ENCODE assay signal across 15 cellular contexts in genomic region chr3:14120111-14120920, GRCh38. TPM values are rescaled to one million over a fixed set of nuclear protein-coding genes. Genes with fewer than 3 reads are reported as not detected.
DNase-seq lines count a peak whose midpoint lies in the region; ATAC-seq and TF ChIP-seq lines count a peak whose summit lies in the region.
"Had no signal": no experiment of that assay in that cellular context is flagged by ENCODE, and none has a peak within 500 bp of the region (broad histone marks: within the 10 kb centered on the region; RNA-seq: fewer than 3 reads in every experiment).

No MANE protein-coding gene starts in this region.

- H3K36me3 Mint-ChIP-seq in activated T-cell treated with anti-CD3 and anti-CD28 coated beads, Interleukin-2, amount 50 U/mL, for 24 hours (ENCODE audit: low read depth): peaks cover 93% of the 10 kb centered on the region
- H3K36me3 Mint-ChIP-seq in activated T-cell treated with anti-CD3 and anti-CD28 coated beads, Interleukin-2, amount 50 U/mL, for 4 hours (ENCODE audit: insufficient read depth): peaks cover 25% of the 10 kb centered on the region
- H3K36me3 Mint-ChIP-seq in endodermal cell (ENCODE audit: low read depth) (peaks cover 40% of the 10 kb centered on the region), GM23338 (ENCODE audit: low read depth) (peaks cover 32% of the 10 kb centered on the region)
- peaks cover 34% of the 10 kb centered on the region for H3K36me3 Mint-ChIP-seq in stimulated activated effector memory CD8-positive, alpha-beta T cell treated with anti-CD3 and anti-CD28 coated beads, Interleukin-12 subunit alpha, Interleukin-12 subunit beta, amount 100 ng/mL, for 72 hours

- H3K4me1 Mint-ChIP-seq in activated T-cell treated with anti-CD3 and anti-CD28 coated beads, Interleukin-2, amount 50 U/mL, for 24 hours (ENCODE audit: low read depth): peaks cover 35% of the 10 kb centered on the region
- peaks cover 27% of the 10 kb centered on the region for H3K4me1 Mint-ChIP-seq in activated T-cell treated with anti-CD3 and anti-CD28 coated beads, Interleukin-2, amount 50 U/mL, for 4 hours (ENCODE audit: low read depth)
- peaks cover 10% of the 10 kb centered on the region for H3K4me1 Mint-ChIP-seq in endodermal cell
- H3K4me1 Mint-ChIP-seq in stimulated activated effector memory CD8-positive, alpha-beta T cell treated with anti-CD3 and anti-CD28 coated beads, Interleukin-12 subunit alpha, Interleukin-12 subunit beta, amount 100 ng/mL, for 72 hours: peaks cover 36% of the 10 kb centered on the region
- H3K4me1 Mint-ChIP-seq in GM23338: peaks cover 36% of the 10 kb centered on the region

- H3K9me2 ChIP-seq in Loucy (replicated peaks; ENCODE audit: low read depth, low read length) (no peaks in the 10 kb centered on the region), GM23338 (ENCODE audit: insufficient read depth) (no peaks in the 10 kb centered on the region)

- no peaks in the 10 kb centered on the region for H3K9me3 Mint-ChIP-seq in activated T-cell treated with anti-CD3 and anti-CD28 coated beads, Interleukin-2, amount 50 U/mL, for 24 hours
- no peaks in the 10 kb centered on the region for H3K9me3 Mint-ChIP-seq in activated T-cell treated with anti-CD3 and anti-CD28 coated beads, Interleukin-2, amount 50 U/mL, for 4 hours
- peaks cover 16% of the 10 kb centered on the region for H3K9me3 Mint-ChIP-seq in endodermal cell
- no peaks in the 10 kb centered on the region for H3K9me3 Mint-ChIP-seq in stimulated activated effector memory CD8-positive, alpha-beta T cell treated with anti-CD3 and anti-CD28 coated beads, Interleukin-12 subunit alpha, Interleukin-12 subunit beta, amount 100 ng/mL, for 72 hours
- H3K9me3 Mint-ChIP-seq in GM23338: peaks cover 9% of the 10 kb centered on the region
- H3K9me3 Mint-ChIP-seq: CD8-positive, alpha-beta T cell had no signal

- H3K4me1 ChIP-seq in Loucy (ENCODE audit: insufficient read depth, low read length, poor library complexity, severe bottlenecking) (peaks cover 59% of the 10 kb centered on the region), endodermal cell (ENCODE audit: control insufficient read depth, insufficient read depth, low read length) (no peaks in the 10 kb centered on the region), GM23338 (ENCODE audit: insufficient read depth) (peaks cover 16% of the 10 kb centered on the region; the same call in 1 of the 2 replicates)

- H4K20me1 ChIP-seq in Loucy (ENCODE audit: insufficient read depth, low read length, poor library complexity, severe bottlenecking) (peaks cover under 1% of the 10 kb centered on the region), GM23338 (replicated peaks; ENCODE audit: insufficient read depth) (peaks cover 4% of the 10 kb centered on the region)

- TF ChIP-seq CTCF in Loucy (conservative IDR thresholded peaks at IDR 0.05; ENCODE audit: low read length) (no peak), endodermal cell (conservative IDR thresholded peaks at IDR 0.05) (no peak), GM23338 (conservative IDR thresholded peaks at IDR 0.05; ENCODE audit: low read depth in 2 of 2) (no peak)

- H3K27ac ChIP-seq in endodermal cell (ENCODE audit: low read depth, low read length) (no peak overlapping the region), GM23338 (ENCODE audit: low read depth) (no peak overlapping the region)

- no peak overlapping the region for H2AFZ ChIP-seq in Loucy (ENCODE audit: low read length)
- no peak overlapping the region for H2AFZ ChIP-seq in GM23338

- no peaks in the 10 kb centered on the region for H3K27me3 Mint-ChIP-seq in activated T-cell treated with anti-CD3 and anti-CD28 coated beads, Interleukin-2, amount 50 U/mL, for 24 hours
- no peaks in the 10 kb centered on the region for H3K27me3 Mint-ChIP-seq in activated T-cell treated with anti-CD3 and anti-CD28 coated beads, Interleukin-2, amount 50 U/mL, for 4 hours (ENCODE audit: low read depth)
- H3K27me3 Mint-ChIP-seq in endodermal cell (ENCODE audit: insufficient read depth) (no peaks in the 10 kb centered on the region), GM23338 (ENCODE audit: insufficient read depth, low read depth, poor library complexity) (peaks cover 14% of the 10 kb centered on the region)
- H3K27me3 Mint-ChIP-seq: B cell had no signal

- H3K4me2 ChIP-seq in Loucy (ENCODE audit: low read depth, low read length, poor library complexity, severe bottlenecking) (peak overlapping the region; percentile 64), GM23338 (no peak overlapping the region)

- H3K36me3 ChIP-seq in Loucy (ENCODE audit: insufficient read depth, low read length) (peaks cover 10% of the 10 kb centered on the region; the same call in 1 of the 2 replicates), endodermal cell (ENCODE audit: control insufficient read depth, insufficient read depth, low read length) (peaks cover 58% of the 10 kb centered on the region), GM23338 (ENCODE audit: insufficient read depth) (peaks cover 8% of the 10 kb centered on the region; the same call in 1 of the 2 replicates)

- H3F3A ChIP-seq in Loucy (ENCODE audit: low read depth) (0 out of 2 replicates have a peak, but pooled peaks cover 4% of the 10 kb centered on the region), GM23338 (replicated peaks; ENCODE audit: low read depth) (no peaks in the 10 kb centered on the region)

- H3K27ac Mint-ChIP-seq in activated T-cell treated with anti-CD3 and anti-CD28 coated beads, Interleukin-2, amount 50 U/mL, for 24 hours: peak overlapping the region; percentile 1
- H3K27ac Mint-ChIP-seq in endodermal cell (no peak overlapping the region), GM23338 (no peak overlapping the region)
- peak overlapping the region; percentile 85 for H3K27ac Mint-ChIP-seq in stimulated activated effector memory CD8-positive, alpha-beta T cell treated with anti-CD3 and anti-CD28 coated beads, Interleukin-12 subunit alpha, Interleukin-12 subunit beta, amount 100 ng/mL, for 72 hours
- H3K27ac Mint-ChIP-seq: B cell; CD8-positive, alpha-beta T cell had no signal

- DNase-seq in activated T-cell treated with anti-CD3 and anti-CD28 coated beads, Interleukin-2, amount 50 U/mL, for 24 hours: no peak
- no peak for DNase-seq in activated T-cell treated with anti-CD3 and anti-CD28 coated beads, Interleukin-2, amount 50 U/mL, for 4 hours
- DNase-seq in endodermal cell: no peak
- DNase-seq in stimulated activated effector memory CD8-positive, alpha-beta T cell treated with anti-CD3 and anti-CD28 coated beads, Interleukin-12 subunit alpha, Interleukin-12 subunit beta, amount 100 ng/mL, for 72 hours (ENCODE audit: low spot score in 2 of 2): peak in 1 of 2 donors; percentile 35
- no peak for DNase-seq in GM23338 (ENCODE audit: low spot score)
- no peak for DNase-seq in NCI-H1930 (lab: John Stamatoyannopoulos, UW)
- DNase-seq: ACHN; CD8-positive, alpha-beta T cell; DMS79 treated with DMSO at 0.1 percent for 48 hours; HCEC 1CT; NCI-H146; NCI-H2107; NCI-H345 had no signal

- H3K4me3 ChIP-seq in Loucy (ENCODE audit: low read length, poor library complexity, severe bottlenecking) (peak overlapping the region; percentile 40), endodermal cell (ENCODE audit: low read length) (peak overlapping the region; percentile 50), GM23338 (no peak overlapping the region)

- H3K27me3 ChIP-seq in Loucy (ENCODE audit: insufficient read depth, low read length, poor library complexity, severe bottlenecking) (no peaks in the 10 kb centered on the region), endodermal cell (ENCODE audit: control insufficient read depth, insufficient read depth, low read length, poor library complexity, severe bottlenecking) (no peaks in the 10 kb centered on the region), GM23338 (ENCODE audit: insufficient read depth) (no peaks in the 10 kb centered on the region)

- no peak for ATAC-seq in activated T-cell treated with anti-CD3 and anti-CD28 coated beads, Interleukin-2, amount 50 U/mL, for 4 hours
- no peak for ATAC-seq in stimulated activated effector memory CD8-positive, alpha-beta T cell treated with anti-CD3 and anti-CD28 coated beads, Interleukin-12 subunit alpha, Interleukin-12 subunit beta, amount 100 ng/mL, for 72 hours
- ATAC-seq in GM23338: no peak
- ATAC-seq: CD8-positive, alpha-beta T cell had no signal

- H3K79me2 ChIP-seq in Loucy (ENCODE audit: insufficient read depth, low read length): peaks cover 28% of the 10 kb centered on the region
- H3K79me2 ChIP-seq in GM23338 (replicated peaks; ENCODE audit: insufficient read depth): peaks cover 33% of the 10 kb centered on the region

- H3K4me3 Mint-ChIP-seq in activated T-cell treated with anti-CD3 and anti-CD28 coated beads, Interleukin-2, amount 50 U/mL, for 24 hours: no peak overlapping the region
- H3K4me3 Mint-ChIP-seq in activated T-cell treated with anti-CD3 and anti-CD28 coated beads, Interleukin-2, amount 50 U/mL, for 4 hours: no peak overlapping the region
- no peak overlapping the region for H3K4me3 Mint-ChIP-seq in endodermal cell
- no peak overlapping the region for H3K4me3 Mint-ChIP-seq in stimulated activated effector memory CD8-positive, alpha-beta T cell treated with anti-CD3 and anti-CD28 coated beads, Interleukin-12 subunit alpha, Interleukin-12 subunit beta, amount 100 ng/mL, for 72 hours
- H3K4me3 Mint-ChIP-seq in GM23338: no peak overlapping the region
- H3K4me3 Mint-ChIP-seq: B cell; CD8-positive, alpha-beta T cell had no signal

- WGBS in endodermal cell (ENCODE audit: insufficient coverage in 1 of 2, insufficient read length in 1 of 2), 2 experiments: 95 to 99% methylated on average over 10 to 11 of the region's 11 CpGs

- H3K9ac ChIP-seq in Loucy (ENCODE audit: low read depth, low read length, poor library complexity, severe bottlenecking) (peak overlapping the region; percentile 45), endodermal cell (ENCODE audit: extremely low read depth, low read length, poor library complexity, severe bottlenecking) (no peak overlapping the region)

- H3K9me3 ChIP-seq in Loucy (ENCODE audit: insufficient read depth, low read depth, low read length) (no peaks in the 10 kb centered on the region), endodermal cell (ENCODE audit: control insufficient read depth, low read length) (peaks cover 33% of the 10 kb centered on the region)

RNA-seq across cellular contexts. Expression of gene CHCHD4, which starts 4.4 kb away (rescaled TPM):
- 10 to 100 TPM; 18.6 to 25.4 (median 24.2) TPM for total RNA-seq in activated T-cell treated with anti-CD3 and anti-CD28 coated beads, Interleukin-2, amount 50 U/mL, for 4 hours
- 10 to 100 TPM; 16.2 to 20.5 TPM for total RNA-seq in endodermal cell
- 16.4 TPM for polyA plus RNA-seq in endodermal cell (2013, experiment 1 of 2)
- polyA plus RNA-seq in endodermal cell (2013, experiment 2 of 2): 14.7 TPM
- 25.8 and 31.1 TPM in 2 replicates for total RNA-seq in GM23338 (2014; rRNA removed; shearing (Covaris generic))
- 39.2 and 41.3 TPM in 2 replicates for polyA plus RNA-seq in GM23338 (2016; fragmentation: Nextera tagmentation; extraction: Ambion mirVana)

RNA-seq across cellular contexts. Expression of gene TMEM43, which starts 4.5 kb away (rescaled TPM):
- total RNA-seq in activated T-cell treated with anti-CD3 and anti-CD28 coated beads, Interleukin-2, amount 50 U/mL, for 4 hours: 10 to 100 TPM; 40.3 to 48.4 (median 45.1) TPM
- total RNA-seq in endodermal cell: 10 to 100 TPM; 28.9 to 39.3 TPM
- polyA plus RNA-seq in endodermal cell (2013, experiment 1 of 2): 45.4 TPM
- polyA plus RNA-seq in endodermal cell (2013, experiment 2 of 2): 44.9 TPM
- 27.6 and 34.7 TPM in 2 replicates for total RNA-seq in GM23338 (2014; rRNA removed; shearing (Covaris generic))
- 14.8 and 15.9 TPM in 2 replicates for polyA plus RNA-seq in GM23338 (2016; fragmentation: Nextera tagmentation; extraction: Ambion mirVana)

RNA-seq across cellular contexts. Expression of gene XPC, which starts 58.1 kb away (rescaled TPM):
- total RNA-seq in activated T-cell treated with anti-CD3 and anti-CD28 coated beads, Interleukin-2, amount 50 U/mL, for 4 hours: 10 to 100 TPM; 20.6 to 25.9 (median 23.5) TPM
- total RNA-seq in endodermal cell: 10 to 100 TPM; 33.0 to 40.0 TPM
- polyA plus RNA-seq in endodermal cell (2013, experiment 1 of 2): 37.6 TPM
- polyA plus RNA-seq in endodermal cell (2013, experiment 2 of 2): 34.9 TPM
- total RNA-seq in GM23338 (2014; rRNA removed; shearing (Covaris generic)): 31.7 and 34.9 TPM in 2 replicates
- 41.5 and 42.8 TPM in 2 replicates for polyA plus RNA-seq in GM23338 (2016; fragmentation: Nextera tagmentation; extraction: Ambion mirVana)

RNA-seq across cellular contexts. Expression of gene LSM3, which starts 58.3 kb away (rescaled TPM):
- 10 to 100 TPM; 19.8 to 21.9 (median 20.9) TPM for total RNA-seq in activated T-cell treated with anti-CD3 and anti-CD28 coated beads, Interleukin-2, amount 50 U/mL, for 4 hours
- total RNA-seq in endodermal cell: 10 to 100 TPM; 18.1 to 19.7 TPM
- polyA plus RNA-seq in endodermal cell (2013, experiment 1 of 2): 21.2 TPM
- 21.9 TPM for polyA plus RNA-seq in endodermal cell (2013, experiment 2 of 2)
- total RNA-seq in GM23338 (2014; rRNA removed; shearing (Covaris generic)): 20.1 TPM in 2 replicates
- 64.1 and 71.5 TPM in 2 replicates for polyA plus RNA-seq in GM23338 (2016; fragmentation: Nextera tagmentation; extraction: Ambion mirVana)

Comparison
In these comparisons a context has a peak if more than half of its experiments do, and no peak if none do; other contexts are left out.
1. H3K27ac Mint-ChIP-seq: peak in activated T-cell treated with anti-CD3 and anti-CD28 coated beads, Interleukin-2, amount 50 U/mL, for 24 hours (single experiment) and stimulated activated effector memory CD8-positive, alpha-beta T cell treated with anti-CD3 and anti-CD28 coated beads, Interleukin-12 subunit alpha, Interleukin-12 subunit beta, amount 100 ng/mL, for 72 hours (single experiment); none in endodermal cell (single experiment) and GM23338 (single experiment).